14 cellular contexts compared by ENCODE assay signal in genomic region chr10:124378817-124379510, GRCh38. TPM values are rescaled to one million over a fixed set of nuclear protein-coding genes. Genes with fewer than 3 reads are reported as not detected.
DNase-seq lines count a peak whose midpoint lies in the region; ATAC-seq and TF ChIP-seq lines count a peak whose summit lies in the region.
"Had no signal": no experiment of that assay in that cellular context is flagged by ENCODE, and none has a peak within 500 bp of the region (broad histone marks: within the 10 kb centered on the region; RNA-seq: fewer than 3 reads in every experiment).

No MANE protein-coding gene starts in this region.

- intact Hi-C loops in HCT116 (cut with micrococcal nuclease) = no loop called here

- peaks cover 12 to 18% of the 10 kb centered on the region in 2 experiments for H3K4me1 ChIP-seq in HCT116 (ENCODE audit: control insufficient read depth in 1 of 2, insufficient read depth in 2 of 2, low read length in 2 of 2)
- H3K4me1 ChIP-seq: breast epithelium, gastroesophageal sphincter, testis had no signal

- H3K27me3 ChIP-seq in HCT116 (ENCODE audit: insufficient read depth, low read length) = no peaks in the 10 kb centered on the region
- H3K27me3 ChIP-seq: breast epithelium, gastroesophageal sphincter, testis had no signal

- RAD21 ChIA-PET in HCT116 (lab: Charles Lee; ENCODE audit: low non-redundant PET in 1 of 2, low total read pairs in 2 of 2, uncharacterized antibody in 2 of 2, unreplicated experiment in 2 of 2) = interaction anchor here (1.0 to 2.2 kb wide), 3 partner anchors 10 to 384 kb away, joined by 4 to 9 read pairs (median 7); no protein-coding TSS in a partner anchor

- H3K27ac ChIP-seq in HCT116 (ENCODE audit: low read depth, low read length) = 0 out of 2 replicates have a peak overlapping the region, but pooled peaks have one; percentile 3
- H3K27ac ChIP-seq: gastroesophageal sphincter, testis had no signal

- DNase-seq in HCT116 (ENCODE audit: low read depth, low spot score) = peak; percentile 78
- DNase-seq in NCI-H510A treated with DMSO at 0.1 percent for 48 hours (lab: John Stamatoyannopoulos, UW) = peak; percentile 55
- DNase-seq in putamen (ENCODE audit: low spot score) = peak; percentile 72
- DNase-seq in NCI-H2081 (lab: John Stamatoyannopoulos, UW) = no peak
- no peak for DNase-seq in dedifferentiated amniotic fluid mesenchymal stem cell (ENCODE audit: extremely low spot score)
- DNase-seq: activated CD8-positive, alpha-beta memory T cell treated with anti-CD3 and anti-CD28 coated beads, Interleukin-2, amount 10 ng/mL, durations not matched to agents 7 days and 5 days; activated naive CD4-positive, alpha-beta T cell treated with anti-CD3 and anti-CD28 coated beads, Interleukin-2, amount 50 U/mL, for 16 hours; immature natural killer cell; testis had no signal

- H3K79me2 ChIP-seq in HCT116 (ENCODE audit: insufficient read depth, low read length) = no peaks in the 10 kb centered on the region

- POLR2A ChIA-PET in HCT116 (lab: Charles Lee) = interaction anchor here (0.6 to 1.2 kb wide), 6 partner anchors 10 to 1225 kb away, joined by 3 to 4 read pairs (median 3); partner anchors contain the start of gene BUB3

- TF ChIP-seq RAD21 in HCT116 (IDR thresholded peaks at IDR 0.05; ENCODE audit: low read depth) = no peak; the same call in 1 of the 2 replicates

- H3K4me2 ChIP-seq in HCT116 (ENCODE audit: low read length) = peak overlapping the region; percentile 79

- CTCF ChIA-PET in HCT116 (lab: Charles Lee) = interaction anchor here (1.1 to 3.5 kb wide), 3 partner anchors 10 to 384 kb away, joined by 3 to 29 read pairs (median 23); no protein-coding TSS in a partner anchor

- no peaks in the 10 kb centered on the region for H4K20me1 ChIP-seq in HCT116 (ENCODE audit: insufficient read depth)

- H2AFZ ChIP-seq in HCT116 (ENCODE audit: low read depth, low read length, poor library complexity, severe bottlenecking) = peak overlapping the region; percentile 84

- TF ChIP-seq CTCF in HCT116 (IDR thresholded peaks at IDR 0.05 in 2 of 3, conservative IDR thresholded peaks at IDR 0.05 in 1 of 3; ENCODE audit: borderline replicate concordance in 1 of 3, insufficient read depth in 1 of 3, low read depth in 2 of 3, low read length in 2 of 3) = no peak

- peak overlapping the region; percentile 10 to 36; a peak in 2 of 4 replicates for H3K4me3 ChIP-seq in HCT116 (replicated peaks in 1 of 2; ENCODE audit: low read depth in 1 of 2, low read length in 2 of 2)
- H3K4me3 ChIP-seq: breast epithelium, gastroesophageal sphincter, testis had no signal

- H3K9me3 ChIP-seq in HCT116 (ENCODE audit: control insufficient read depth in 1 of 2, insufficient read depth in 1 of 2, low read depth in 1 of 2, low read length in 2 of 2) = no peaks in the 10 kb centered on the region
- H3K9me3 ChIP-seq: breast epithelium, gastroesophageal sphincter, testis had no signal

- no peaks in the 10 kb centered on the region for H3K36me3 ChIP-seq in HCT116 (ENCODE audit: control insufficient read depth in 1 of 2, insufficient read depth in 2 of 2, low read length in 2 of 2)
- H3K36me3 ChIP-seq: breast epithelium, gastroesophageal sphincter had no signal

- H3K9ac ChIP-seq in HCT116 (ENCODE audit: low read length) = peak overlapping the region; percentile 32

- TF ChIP-seq POLR2A in HCT116 (IDR thresholded peaks at IDR 0.05; ENCODE audit: borderline replicate concordance, extremely low read depth, insufficient read depth, insufficient read length) = no peak

- BruUV-seq in HCT116 (replicated peaks; lab: Mats Ljungman, UMichigan) = no TSS peak

- no peaks in the 10 kb centered on the region for H3K9me2 ChIP-seq in HCT116 (ENCODE audit: insufficient read depth)

- peak; percentile 98 for ATAC-seq in HCT116
- peak; percentile 71 for ATAC-seq in esophagus mucosa
- ATAC-seq in GM18520 (IDR thresholded peaks at IDR 0.05; ENCODE audit: unreplicated experiment) = no peak
- no peak for ATAC-seq in GM19023 (IDR thresholded peaks at IDR 0.05; ENCODE audit: unreplicated experiment)
- ATAC-seq: activated CD8-positive, alpha-beta memory T cell treated with anti-CD3 and anti-CD28 coated beads, Interleukin-2, amount 10 ng/mL, durations not matched to agents 7 days and 5 days; gastroesophageal sphincter had no signal

TF ChIP-seq in HCT116, 20 proteins besides CTCF, POLR2A, EP300 and RAD21:
- TF ChIP-seq POLR2AphosphoS5 (IDR thresholded peaks at IDR 0.05; ENCODE audit: low read depth, low read length) = peak; percentile 55; the same call in 1 of the 2 replicates
- peak; percentile 24 for TF ChIP-seq TCF7L2 (IDR thresholded peaks at IDR 0.05; ENCODE audit: borderline replicate concordance, extremely low read depth, insufficient read depth, insufficient read length)
- TF ChIP-seq ZBTB33 (IDR thresholded peaks at IDR 0.05; ENCODE audit: extremely low read depth, insufficient replicate concordance, low read length) = no peak

RNA-seq across cellular contexts. Expression of gene OAT, which starts 39.8 kb away (rescaled TPM):
- 133 TPM for total RNA-seq in HCT116 (2021; ENCODE audit: unreplicated experiment)
- 48.4 and 63.2 TPM in 2 replicates for polyA plus RNA-seq in HCT116 (2012)
- total RNA-seq in esophagus mucosa = 104 TPM

Comparison
In these comparisons a context has a peak if more than half of its experiments do, and no peak if none do; other contexts are left out.
1. ATAC-seq: peak in HCT116 (single experiment) and esophagus mucosa (single experiment); none in GM18520 (single experiment) and GM19023 (single experiment).
2. DNase-seq: peak in HCT116 (single experiment), NCI-H510A treated with DMSO at 0.1 percent for 48 hours (single experiment) and putamen (single experiment); none in NCI-H2081 (0 of 2) and dedifferentiated amniotic fluid mesenchymal stem cell (single experiment).